Comparison of ENCODE assay signal across 2 cellular contexts in genomic region chrX:42546800-42547199, GRCh38.
TF ChIP-seq lines count a peak whose summit lies in the region.

No MANE protein-coding gene starts in this region.

TF ChIP-seq in SK-N-SH, 30 proteins besides CTCF, POLR2A, EP300 and RAD21 (continued from another document):
- TF ChIP-seq REST (IDR thresholded peaks at IDR 0.05; ENCODE audit: low read depth, low read length): 0 out of 2 replicates have a peak, but pooled peaks have one; percentile 11
- no peak for TF ChIP-seq USF2 (IDR thresholded peaks at IDR 0.05; ENCODE audit: borderline replicate concordance, low read depth, low read length)

TF ChIP-seq in SK-N-SH treated with all-trans-retinoic acid at 6 μM for 48 hours, 23 proteins besides CTCF, POLR2A, EP300 and RAD21 (continued from another document):
- no peak for TF ChIP-seq CSRNP3 (CRISPR knock-in tag; IDR thresholded peaks at IDR 0.05)
- TF ChIP-seq POU6F1 (CRISPR knock-in tag; IDR thresholded peaks at IDR 0.05; ENCODE audit: borderline replicate concordance, low read depth): no peak
- TF ChIP-seq ZNF8 (CRISPR knock-in tag; IDR thresholded peaks at IDR 0.05): no peak
- TF ChIP-seq OSR1 (CRISPR knock-in tag; IDR thresholded peaks at IDR 0.05): no peak
- TF ChIP-seq GLIS3 (CRISPR knock-in tag; IDR thresholded peaks at IDR 0.05): no peak
- no peak for TF ChIP-seq ARNTL (CRISPR knock-in tag; IDR thresholded peaks at IDR 0.05; ENCODE audit: borderline replicate concordance, low read depth)
- TF ChIP-seq ZNF70 (CRISPR knock-in tag; IDR thresholded peaks at IDR 0.05): no peak
- TF ChIP-seq TCF4 (CRISPR knock-in tag; IDR thresholded peaks at IDR 0.05; ENCODE audit: borderline replicate concordance): no peak
- no peak for TF ChIP-seq RARB (CRISPR knock-in tag; IDR thresholded peaks at IDR 0.05)
- no peak for TF ChIP-seq ZFP30 (CRISPR knock-in tag; IDR thresholded peaks at IDR 0.05)
- TF ChIP-seq ESRRG (CRISPR knock-in tag; IDR thresholded peaks at IDR 0.05): no peak
- TF ChIP-seq TSHZ2 (CRISPR knock-in tag; IDR thresholded peaks at IDR 0.05): no peak
- TF ChIP-seq ZC3H10 (CRISPR knock-in tag; IDR thresholded peaks at IDR 0.05): no peak
- TF ChIP-seq SNAI2 (CRISPR knock-in tag; IDR thresholded peaks at IDR 0.05): no peak
